In genomic region chr7:38855389-38855788, GRCh38 we compare ENCODE assay signal across 2 cellular contexts.
A peak's percentile ranks its signal among the peaks of the same experiment; 100 is the strongest.
TF ChIP-seq lines count a peak whose summit lies in the region.

No MANE protein-coding gene starts in this region.

TF ChIP-seq in liver, 16 proteins besides CTCF, POLR2A, EP300 and RAD21:
- TF ChIP-seq JUND (IDR thresholded peaks at IDR 0.05) (no peak), HNF4A (conservative IDR thresholded peaks at IDR 0.05) (peak; percentile 23)
TF ChIP-seq in liver: peak in this region for 1.

TF ChIP-seq in HepG2, 621 proteins besides CTCF, POLR2A, EP300 and RAD21:
- TF ChIP-seq CEBPG (CRISPR knock-in tag; IDR thresholded peaks at IDR 0.05) (no peak), ZNF180 (CRISPR knock-in tag; IDR thresholded peaks at IDR 0.05; ENCODE audit: borderline replicate concordance, low read depth) (no peak), THYN1 (CRISPR knock-in tag; IDR thresholded peaks at IDR 0.05; ENCODE audit: borderline replicate concordance, low read depth) (no peak), ZNF18 (CRISPR knock-in tag; IDR thresholded peaks at IDR 0.05; ENCODE audit: insufficient replicate concordance) (no peak), ZNF776 (CRISPR knock-in tag; IDR thresholded peaks at IDR 0.05) (no peak), ZNF234 (CRISPR knock-in tag; conservative IDR thresholded peaks at IDR 0.05) (no peak), CSRNP1 (CRISPR knock-in tag; IDR thresholded peaks at IDR 0.05) (no peak)
- TF ChIP-seq, protein P1, sequence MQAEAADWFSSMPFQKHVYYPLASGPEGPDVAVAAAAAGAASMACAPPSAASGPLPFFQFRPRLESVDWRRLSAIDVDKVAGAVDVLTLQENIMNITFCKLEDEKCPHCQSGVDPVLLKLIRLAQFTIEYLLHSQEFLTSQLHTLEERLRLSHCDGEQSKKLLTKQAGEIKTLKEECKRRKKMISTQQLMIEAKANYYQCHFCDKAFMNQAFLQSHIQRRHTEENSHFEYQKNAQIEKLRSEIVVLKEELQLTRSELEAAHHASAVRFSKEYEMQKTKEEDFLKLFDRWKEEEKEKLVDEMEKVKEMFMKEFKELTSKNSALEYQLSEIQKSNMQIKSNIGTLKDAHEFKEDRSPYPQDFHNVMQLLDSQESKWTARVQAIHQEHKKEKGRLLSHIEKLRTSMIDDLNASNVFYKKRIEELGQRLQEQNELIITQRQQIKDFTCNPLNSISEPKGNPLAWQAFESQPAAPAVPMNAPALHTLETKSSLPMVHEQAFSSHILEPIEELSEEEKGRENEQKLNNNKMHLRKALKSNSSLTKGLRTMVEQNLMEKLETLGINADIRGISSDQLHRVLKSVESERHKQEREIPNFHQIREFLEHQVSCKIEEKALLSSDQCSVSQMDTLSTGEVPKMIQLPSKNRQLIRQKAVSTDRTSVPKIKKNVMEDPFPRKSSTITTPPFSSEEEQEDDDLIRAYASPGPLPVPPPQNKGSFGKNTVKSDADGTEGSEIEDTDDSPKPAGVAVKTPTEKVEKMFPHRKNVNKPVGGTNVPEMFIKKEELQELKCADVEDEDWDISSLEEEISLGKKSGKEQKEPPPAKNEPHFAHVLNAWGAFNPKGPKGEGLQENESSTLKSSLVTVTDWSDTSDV (CRISPR knock-in tag; IDR thresholded peaks at IDR 0.05) = no peak
TF ChIP-seq in HepG2: peak in this region for 0.
